In genomic region chr10:131848741-131849590, GRCh38 we compare ENCODE assay signal across 20 cellular contexts. TPM values are rescaled to one million over a fixed set of nuclear protein-coding genes. Genes with fewer than 3 reads are reported as not detected.
DNase-seq lines count a peak whose midpoint lies in the region; ATAC-seq and TF ChIP-seq lines count a peak whose summit lies in the region.
"Had no signal": no experiment of that assay in that cellular context is flagged by ENCODE, and none has a peak within 500 bp of the region (broad histone marks: within the 10 kb centered on the region; RNA-seq: fewer than 3 reads in every experiment).

No MANE protein-coding gene starts in this region.

- H3K27ac ChIP-seq in left lung: no peak overlapping the region
- H3K27ac ChIP-seq in sigmoid colon: no peak overlapping the region
- no peak overlapping the region for H3K27ac ChIP-seq in esophagus squamous epithelium
- H3K27ac ChIP-seq: PC-9 had no signal

- no peak for TF ChIP-seq EP300 in sigmoid colon (IDR thresholded peaks at IDR 0.05)

- H3K36me3 ChIP-seq in BE2C (no peaks in the 10 kb centered on the region), left lung (no peaks in the 10 kb centered on the region), sigmoid colon (no peaks in the 10 kb centered on the region), esophagus squamous epithelium (no peaks in the 10 kb centered on the region)

- WGBS in sigmoid colon, 2 donors: 91 to 92% methylated on average over 39 of the region's 39 CpGs
- 88 to 90% methylated on average over 8 to 13 of the region's 39 CpGs for WGBS in esophagus squamous epithelium, 2 donors

- peaks cover 19% of the 10 kb centered on the region for H3K27me3 Mint-ChIP-seq in T-helper 17 cell
- H3K27me3 Mint-ChIP-seq: CD4-positive, alpha-beta T cell; IgD-negative memory B cell had no signal

- no peak for TF ChIP-seq POLR2A in sigmoid colon (IDR thresholded peaks at IDR 0.05)
- no peak for TF ChIP-seq POLR2A in esophagus squamous epithelium (IDR thresholded peaks at IDR 0.05)

- H3K27ac Mint-ChIP-seq in T-helper 17 cell: no peak overlapping the region
- H3K27ac Mint-ChIP-seq: CD4-positive, alpha-beta T cell; GM23338; IgD-negative memory B cell had no signal

- H3K36me3 Mint-ChIP-seq in T-helper 17 cell (ENCODE audit: low read depth): no peaks in the 10 kb centered on the region
- H3K36me3 Mint-ChIP-seq: IgD-negative memory B cell had no signal

- H3K4me3 Mint-ChIP-seq in T-helper 17 cell: no peak overlapping the region
- H3K4me3 Mint-ChIP-seq: CD4-positive, alpha-beta T cell; GM23338; IgD-negative memory B cell had no signal

- ATAC-seq in left lung (no peak), T-helper 17 cell (no peak)
- ATAC-seq: GM23338, Right ventricle myocardium inferior had no signal

- no peak overlapping the region for H3K4me3 ChIP-seq in BE2C (ENCODE audit: low read depth, low read length)
- H3K4me3 ChIP-seq in left lung: no peak overlapping the region
- H3K4me3 ChIP-seq in sigmoid colon: no peak overlapping the region
- H3K4me3 ChIP-seq in esophagus squamous epithelium: no peak overlapping the region
- H3K4me3 ChIP-seq: GM23338, PC-9 had no signal

- H3K27me3 ChIP-seq in BE2C (no peaks in the 10 kb centered on the region), left lung (peaks cover 0 to 28% of the 10 kb centered on the region in 2 donors), sigmoid colon (no peaks in the 10 kb centered on the region), esophagus squamous epithelium (peaks cover 0 to 22% (median 0%) of the 10 kb centered on the region in 4 donors)

- intact Hi-C loops in left lung (cut with DNase I) (no loop called here), sigmoid colon (cut with DNase I) (no loop called here), esophagus squamous epithelium (cut with DNase I) (no loop called here)

- no peaks in the 10 kb centered on the region for H3K4me1 Mint-ChIP-seq in T-helper 17 cell
- H3K4me1 Mint-ChIP-seq: GM23338, IgD-negative memory B cell had no signal

- no peaks in the 10 kb centered on the region for H3K4me1 ChIP-seq in BE2C
- H3K4me1 ChIP-seq in left lung: no peaks in the 10 kb centered on the region
- H3K4me1 ChIP-seq in sigmoid colon: no peaks in the 10 kb centered on the region
- H3K4me1 ChIP-seq in esophagus squamous epithelium: no peaks in the 10 kb centered on the region

- TF ChIP-seq CTCF in BE2C (IDR thresholded peaks at IDR 0.05; ENCODE audit: low read depth, low read length): no peak
- TF ChIP-seq CTCF in left lung (IDR thresholded peaks at IDR 0.05): no peak
- no peak for TF ChIP-seq CTCF in sigmoid colon (IDR thresholded peaks at IDR 0.05)
- TF ChIP-seq CTCF in esophagus squamous epithelium (IDR thresholded peaks at IDR 0.05): no peak

- DNase-seq in BE2C (peak; percentile 3), NCI-H2107 treated with DMSO at 0.1 percent for 48 hours (lab: John Stamatoyannopoulos, UW; ENCODE audit: unreplicated experiment) (peak; percentile 30), left lung (peak; percentile 20 to 79), sigmoid colon (peak; percentile 57), T-helper 17 cell (no peak), OCI-M2 (lab: John Stamatoyannopoulos, UW; ENCODE audit: unreplicated experiment) (no peak), esophagus squamous epithelium (lab: John Stamatoyannopoulos, UW) (no peak), NCI-H1417 treated with DMSO at 0.1 percent for 48 hours (lab: John Stamatoyannopoulos, UW) (no peak)
- DNase-seq: AML-193; CD4-positive, alpha-beta T cell; DMS79 treated with DMSO at 0.1 percent for 48 hours; MV-4-11; NCI-H1436 treated with DMSO at 0.1 percent for 48 hours; NCI-H2081; NCI-H226; NCI-H69; PC-9 had no signal

- H3K9me3 ChIP-seq in BE2C: no peaks in the 10 kb centered on the region
- H3K9me3 ChIP-seq in left lung: no peaks in the 10 kb centered on the region
- no peaks in the 10 kb centered on the region for H3K9me3 ChIP-seq in sigmoid colon
- H3K9me3 ChIP-seq in T-helper 17 cell (ENCODE audit: control insufficient read depth, low read length, poor library complexity, severe bottlenecking): peaks cover 4% of the 10 kb centered on the region
- no peaks in the 10 kb centered on the region for H3K9me3 ChIP-seq in esophagus squamous epithelium

RNA-seq across cellular contexts. Expression of gene PPP2R2D, which starts 51.8 kb away (rescaled TPM):
- 59.9 TPM for polyA plus RNA-seq in BE2C (2012; ENCODE audit: insufficient read depth, insufficient read length, low read depth)
- total RNA-seq in left lung (10 to 100 TPM; 22.7 to 24.3 TPM), sigmoid colon (10 to 100 TPM; 22.7 to 44.0 (median 34.6) TPM), T-helper 17 cell (10 to 100 TPM; 34.5 to 36.6 TPM), esophagus squamous epithelium (10 to 100 TPM; 18.6 to 27.5 (median 22.1) TPM)
- 10 to 100 TPM; 18.4 to 23.8 (median 22.8) TPM for polyA plus RNA-seq in sigmoid colon

Comparison
In these comparisons a context has a peak if more than half of its experiments do, and no peak if none do; other contexts are left out.
1. DNase-seq: peak in BE2C (single experiment), NCI-H2107 treated with DMSO at 0.1 percent for 48 hours (single experiment), left lung (2 of 2) and sigmoid colon (single experiment); none in T-helper 17 cell (0 of 3), OCI-M2 (single experiment), esophagus squamous epithelium (single experiment) and NCI-H1417 treated with DMSO at 0.1 percent for 48 hours (single experiment).